19 cellular contexts compared by ENCODE assay signal in the genomic region with DNA sequence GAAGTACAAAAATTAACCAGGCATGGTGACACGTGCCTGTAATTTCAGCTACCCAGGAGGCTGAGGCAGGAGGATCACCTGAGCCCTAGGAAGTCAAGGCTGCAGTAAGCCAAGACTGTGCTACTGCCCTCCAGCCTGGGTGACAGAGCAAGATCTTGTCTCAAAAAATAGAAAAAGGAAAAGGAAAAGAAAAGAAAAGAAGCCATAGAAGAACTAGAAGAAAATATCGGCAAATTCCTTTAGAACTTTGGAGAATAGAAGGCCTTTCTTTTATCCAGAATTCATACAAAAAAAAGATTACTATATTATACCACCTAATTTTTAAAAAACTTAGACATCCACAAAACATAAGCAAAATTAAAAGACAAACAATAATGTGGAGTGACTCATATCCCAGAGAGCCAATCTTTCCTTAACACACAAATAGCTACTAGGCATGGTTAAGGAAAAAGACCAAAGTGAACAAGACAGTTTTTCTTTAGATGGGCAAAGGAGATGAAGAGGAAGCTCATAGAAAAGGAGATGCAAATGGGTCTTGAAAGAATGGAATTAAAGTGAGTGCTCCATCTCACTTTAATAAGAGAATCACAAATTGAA.
A peak's percentile ranks its signal among the peaks of the same experiment; 100 is the strongest.
DNase-seq lines count a peak whose midpoint lies in the region; ATAC-seq, FAIRE-seq and TF ChIP-seq lines count a peak whose summit lies in the region.
"Had no signal": no experiment of that assay in that cellular context is flagged by ENCODE, and none has a peak within 500 bp of the region (broad histone marks: within the 10 kb centered on the region; RNA-seq: fewer than 3 reads in every experiment).

No MANE protein-coding gene starts in this region.

- peaks cover 11 to 24% of the 10 kb centered on the region in 2 experiments; a peak in 4 of 5 replicates for H3K4me1 ChIP-seq in K562 (replicated peaks in 1 of 2; ENCODE audit: control insufficient read depth in 2 of 2, insufficient read depth in 2 of 2, low read length in 2 of 2)
- H3K4me1 ChIP-seq: BE2C had no signal

- no peaks in the 10 kb centered on the region for H3K27me3 Mint-ChIP-seq in activated CD4-positive, alpha-beta memory T cell treated with anti-CD3 and anti-CD28 coated beads for 36 hours
- H3K27me3 Mint-ChIP-seq in activated CD4-positive, alpha-beta memory T cell treated with anti-CD3 and anti-CD28 coated beads, Interleukin-2, amount 10 ng/mL, durations not matched to agents 7 days and 5 days, result no peaks in the 10 kb centered on the region
- H3K27me3 Mint-ChIP-seq: CD4-positive, alpha-beta T cell had no signal

- no peak for TF ChIP-seq RAD21 in K562 (CRISPR knock-in tag; conservative IDR thresholded peaks at IDR 0.05 in 1 of 2, IDR thresholded peaks at IDR 0.05 in 1 of 2)

- no peaks in the 10 kb centered on the region for H3K36me3 ChIP-seq in K562 (ENCODE audit: control insufficient read depth, insufficient read depth, low read length)
- H3K36me3 ChIP-seq: BE2C had no signal

- H3K27me3 ChIP-seq in K562 (ENCODE audit: control insufficient read depth in 2 of 2, insufficient read depth in 2 of 2, low read length in 2 of 2), result no peaks in the 10 kb centered on the region
- H3K27me3 ChIP-seq: BE2C had no signal

- DNase-seq in activated CD4-positive, alpha-beta memory T cell treated with anti-CD3 and anti-CD28 coated beads for 36 hours, result no peak
- DNase-seq in activated CD4-positive, alpha-beta memory T cell treated with anti-CD3 and anti-CD28 coated beads, Interleukin-2, amount 10 ng/mL, durations not matched to agents 7 days and 5 days, result no peak
- DNase-seq in K562 (ENCODE audit: extremely low read depth in 1 of 4, low spot score in 3 of 4) (no peak), lung microvascular endothelial cell (ENCODE audit: low read depth in 2 of 2) (peak; percentile 10 to 33), UCSD-AML1 (lab: John Stamatoyannopoulos, UW; ENCODE audit: unreplicated experiment) (no peak)
- DNase-seq in effector CD8-positive, alpha-beta T cell (lab: John Stamatoyannopoulos, UW), result no peak
- DNase-seq in central memory CD4-positive, alpha-beta T cell, result no peak
- DNase-seq: 8988T; BE2C; CD4-positive, alpha-beta T cell; GF-D8; HCEC 1CT; NCI-H1105; NCI-H2081; NCI-H446 treated with DMSO at 0.1 percent for 48 hours; SHP77 treated with DMSO at 0.1 percent for 48 hours had no signal

- no TSS peak for BruUV-seq in K562 (replicated peaks; lab: Mats Ljungman, UMichigan)

- in situ Hi-C loops in K562 (cut with MboI), result no loop called here

- no peak overlapping the region for H3K4me3 ChIP-seq in K562
- H3K4me3 ChIP-seq: GM23338 had no signal

- peak overlapping the region; percentile 58 for H3K27ac Mint-ChIP-seq in activated CD4-positive, alpha-beta memory T cell treated with anti-CD3 and anti-CD28 coated beads for 36 hours
- no peak overlapping the region for H3K27ac Mint-ChIP-seq in activated CD4-positive, alpha-beta memory T cell treated with anti-CD3 and anti-CD28 coated beads, Interleukin-2, amount 10 ng/mL, durations not matched to agents 7 days and 5 days
- H3K27ac Mint-ChIP-seq: CD4-positive, alpha-beta T cell; GM23338 had no signal

- H3K79me2 ChIP-seq in K562 (ENCODE audit: control insufficient read depth, insufficient read depth, low read length), result no peaks in the 10 kb centered on the region

- H4K20me1 ChIP-seq in K562 (replicated peaks; ENCODE audit: control insufficient read depth, insufficient read depth, low read length), result no peaks in the 10 kb centered on the region

- CTCF ChIA-PET in activated CD4-positive, alpha-beta memory T cell treated with anti-CD3 and anti-CD28 coated beads for 36 hours (lab: Charles Lee), result no interaction called here
- CTCF ChIA-PET in activated CD4-positive, alpha-beta memory T cell treated with anti-CD3 and anti-CD28 coated beads, Interleukin-2, amount 10 ng/mL, durations not matched to agents 7 days and 5 days (lab: Charles Lee), result no interaction called here
- CTCF ChIA-PET in K562 (lab: Yijun Ruan, JAX; ENCODE audit: low intra/inter-chr PET ratio), result no interaction called here

- no peak overlapping the region for H2AFZ ChIP-seq in K562 (ENCODE audit: low read depth, low read length)
- H2AFZ ChIP-seq: GM23338 had no signal

- peaks cover 6% of the 10 kb centered on the region for H3K9me3 Mint-ChIP-seq in activated CD4-positive, alpha-beta memory T cell treated with anti-CD3 and anti-CD28 coated beads for 36 hours
- peaks cover 5% of the 10 kb centered on the region for H3K9me3 Mint-ChIP-seq in activated CD4-positive, alpha-beta memory T cell treated with anti-CD3 and anti-CD28 coated beads, Interleukin-2, amount 10 ng/mL, durations not matched to agents 7 days and 5 days
- H3K9me3 Mint-ChIP-seq: CD4-positive, alpha-beta T cell; GM23338 had no signal

- TF ChIP-seq POLR2A in K562 (conservative IDR thresholded peaks at IDR 0.05), result no peak

- no peak for FAIRE-seq in K562 (lab: Jason Lieb, UNC)

- POLR2A ChIA-PET in activated CD4-positive, alpha-beta memory T cell treated with anti-CD3 and anti-CD28 coated beads for 36 hours (lab: Charles Lee), result interaction anchor here (0.9 kb wide), 1 partner anchor 222 kb away, joined by 3 read pairs; no protein-coding TSS in a partner anchor
- POLR2A ChIA-PET in activated CD4-positive, alpha-beta memory T cell treated with anti-CD3 and anti-CD28 coated beads, Interleukin-2, amount 10 ng/mL, durations not matched to agents 7 days and 5 days (lab: Charles Lee), result interaction anchor here (2.3 kb wide), 1 partner anchor 16 kb away, joined by 7 read pairs; no protein-coding TSS in a partner anchor
- POLR2A ChIA-PET in K562 (lab: Yijun Ruan, JAX), result interaction anchor here (0.5 to 0.7 kb wide), 2 partner anchors 185 to 230 kb away, joined by 3 read pairs; no protein-coding TSS in a partner anchor

- H3K4me3 Mint-ChIP-seq in activated CD4-positive, alpha-beta memory T cell treated with anti-CD3 and anti-CD28 coated beads for 36 hours, result no peak overlapping the region
- no peak overlapping the region for H3K4me3 Mint-ChIP-seq in activated CD4-positive, alpha-beta memory T cell treated with anti-CD3 and anti-CD28 coated beads, Interleukin-2, amount 10 ng/mL, durations not matched to agents 7 days and 5 days
- H3K4me3 Mint-ChIP-seq: CD4-positive, alpha-beta T cell; GM23338 had no signal

- H3K4me2 ChIP-seq in K562 (ENCODE audit: insufficient read depth, low read length), result no peak overlapping the region
- H3K4me2 ChIP-seq: GM23338 had no signal

- H3K36me3 Mint-ChIP-seq in activated CD4-positive, alpha-beta memory T cell treated with anti-CD3 and anti-CD28 coated beads for 36 hours, result peaks cover 3% of the 10 kb centered on the region
- H3K36me3 Mint-ChIP-seq in activated CD4-positive, alpha-beta memory T cell treated with anti-CD3 and anti-CD28 coated beads, Interleukin-2, amount 10 ng/mL, durations not matched to agents 7 days and 5 days (ENCODE audit: low read depth), result peaks cover 3% of the 10 kb centered on the region

- peaks cover 9% of the 10 kb centered on the region for H3K9me3 ChIP-seq in K562 (replicated peaks; ENCODE audit: control insufficient read depth, insufficient read depth, low read depth, low read length)
- H3K9me3 ChIP-seq: BE2C had no signal

- H3K9ac ChIP-seq in K562 (ENCODE audit: insufficient read depth in 1 of 2, low read depth in 2 of 2, low read length in 2 of 2), result no peak overlapping the region

- H3K27ac ChIP-seq in K562 (ENCODE audit: extremely low read depth, low read depth, low read length), result no peak overlapping the region

- H3K9me1 ChIP-seq in K562 (ENCODE audit: control insufficient read depth, insufficient read depth, low read length), result no peaks in the 10 kb centered on the region

- TF ChIP-seq CTCF in K562 (IDR thresholded peaks at IDR 0.05 in 2 of 3, conservative IDR thresholded peaks at IDR 0.05 in 1 of 3; ENCODE audit: insufficient read depth in 2 of 3, low read depth in 1 of 3, low read length in 3 of 3), result no peak

- intact Hi-C loops in activated CD4-positive, alpha-beta memory T cell treated with anti-CD3 and anti-CD28 coated beads for 36 hours (cut with micrococcal nuclease), result no loop called here
- intact Hi-C loops in K562 (cut with micrococcal nuclease), result loop anchor here (10.0 kb wide), 1 partner anchor 486 kb away; a partner anchor contains a TSS

- no peak for TF ChIP-seq EP300 in K562 (IDR thresholded peaks at IDR 0.05; ENCODE audit: low read length)

- 78% methylated on average over 2 of the region's 2 CpGs for WGBS in K562 (ENCODE audit: insufficient coverage, low coverage, missing lambda C conversion rate)

- no peak for ATAC-seq in K562
- no peak for ATAC-seq in GM21526 (IDR thresholded peaks at IDR 0.05; ENCODE audit: low FRiP score, unreplicated experiment)
- ATAC-seq: GM23338, SK-N-SH treated with all-trans-retinoic acid at 6 μM for 48 hours had no signal

- H3K4me1 Mint-ChIP-seq in activated CD4-positive, alpha-beta memory T cell treated with anti-CD3 and anti-CD28 coated beads for 36 hours (ENCODE audit: low read depth), result peaks cover 4% of the 10 kb centered on the region
- peaks cover 1% of the 10 kb centered on the region for H3K4me1 Mint-ChIP-seq in activated CD4-positive, alpha-beta memory T cell treated with anti-CD3 and anti-CD28 coated beads, Interleukin-2, amount 10 ng/mL, durations not matched to agents 7 days and 5 days
- H3K4me1 Mint-ChIP-seq: GM23338 had no signal

TF ChIP-seq in K562, 482 proteins besides CTCF, POLR2A, EP300 and RAD21 (continues in another document):
- no peak for TF ChIP-seq ATF1 (CRISPR knock-in tag; IDR thresholded peaks at IDR 0.05)
- no peak for TF ChIP-seq ATF1 (tag; IDR thresholded peaks at IDR 0.05)
- no peak for TF ChIP-seq CBFA2T3 (IDR thresholded peaks at IDR 0.05)
- 0 out of 2 replicates have a peak, but pooled peaks have one; percentile 6 for TF ChIP-seq TAL1 (IDR thresholded peaks at IDR 0.05)

Comparison
In these comparisons a context has a peak if more than half of its experiments do, and no peak if none do; other contexts are left out.
1. DNase-seq: peak in lung microvascular endothelial cell (2 of 2); none in activated CD4-positive, alpha-beta memory T cell treated with anti-CD3 and anti-CD28 coated beads for 36 hours (single experiment), activated CD4-positive, alpha-beta memory T cell treated with anti-CD3 and anti-CD28 coated beads, Interleukin-2, amount 10 ng/mL, durations not matched to agents 7 days and 5 days (single experiment), K562 (0 of 4), effector CD8-positive, alpha-beta T cell (single experiment), central memory CD4-positive, alpha-beta T cell (single experiment) and UCSD-AML1 (single experiment).